In the genomic region with DNA sequence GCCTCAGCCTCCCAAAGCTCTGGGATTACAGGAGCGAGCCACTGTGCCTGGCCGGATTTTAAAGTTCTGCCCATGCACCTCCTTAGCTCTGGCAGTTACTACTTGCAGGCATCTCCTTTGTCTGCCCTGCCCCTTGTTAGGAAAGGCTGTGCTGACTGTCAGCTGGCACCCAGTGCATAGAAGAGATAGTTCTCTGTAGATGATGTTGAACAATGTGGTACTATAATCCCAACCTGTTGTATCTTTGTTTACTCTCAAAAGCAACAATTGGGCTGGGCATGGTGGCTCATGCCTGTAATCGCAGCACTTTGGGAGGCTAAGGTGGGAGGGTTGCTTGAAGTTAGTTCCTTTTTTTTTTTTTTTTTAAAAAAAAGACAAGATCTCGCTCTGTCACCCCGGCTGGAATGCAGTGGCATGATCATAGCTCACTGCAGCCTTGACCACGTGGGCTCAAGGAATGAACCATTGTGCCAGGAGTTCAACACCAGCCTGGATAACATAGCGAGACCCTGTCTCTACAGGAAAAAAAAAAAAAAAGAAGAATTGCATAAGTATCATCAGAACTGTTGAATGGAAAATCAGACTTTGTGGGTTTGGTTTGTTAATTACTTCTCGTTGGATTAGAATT, we compare ENCODE assay signal across 12 cellular contexts. TPM values are rescaled to one million over a fixed set of nuclear protein-coding genes. Genes with fewer than 3 reads are reported as not detected.
DNase-seq lines count a peak whose midpoint lies in the region; ATAC-seq and TF ChIP-seq lines count a peak whose summit lies in the region.
"Had no signal": no experiment of that assay in that cellular context is flagged by ENCODE, and none has a peak within 500 bp of the region (broad histone marks: within the 10 kb centered on the region; RNA-seq: fewer than 3 reads in every experiment).

No MANE protein-coding gene starts in this region.

- H3K4me2 ChIP-seq in PC-3 (ENCODE audit: low read length) = peak overlapping the region; percentile 67

- CTCF ChIA-PET in PC-3 (lab: Charles Lee) = no interaction called here
- CTCF ChIA-PET in CD8-positive, alpha-beta memory T cell (lab: Charles Lee) = no interaction called here

- WGBS in esophagus muscularis mucosa = 53% methylated on average over 8 of the region's 8 CpGs

- no peaks in the 10 kb centered on the region for H3K9me3 ChIP-seq in PC-3 (ENCODE audit: low read length)
- no peaks in the 10 kb centered on the region for H3K9me3 ChIP-seq in esophagus muscularis mucosa
- H3K9me3 ChIP-seq in CD8-positive, alpha-beta memory T cell (ENCODE audit: low read length) = no peaks in the 10 kb centered on the region

- no peaks in the 10 kb centered on the region for H3K27me3 Mint-ChIP-seq in natural killer cell (ENCODE audit: low read depth in 2 of 2)
- no peaks in the 10 kb centered on the region for H3K27me3 Mint-ChIP-seq in T-helper 2 cell treated with Interferon-gamma antibody and Interleukin-4, amounts not matched to agents 5 μg/mL and 100 μg/mL, for 36 hours (ENCODE audit: low read depth)
- no peaks in the 10 kb centered on the region for H3K27me3 Mint-ChIP-seq in CD8-positive, alpha-beta memory T cell
- H3K27me3 Mint-ChIP-seq: activated CD4-positive, alpha-beta memory T cell treated with anti-CD3 and anti-CD28 coated beads, Interleukin-2, amount 10 ng/mL, durations not matched to agents 7 days and 5 days had no signal

- no peak for TF ChIP-seq CTCF in PC-3 (conservative IDR thresholded peaks at IDR 0.05; ENCODE audit: low read depth, low read length)
- TF ChIP-seq CTCF in esophagus muscularis mucosa (IDR thresholded peaks at IDR 0.05) = no peak
- no peak for TF ChIP-seq CTCF in natural killer cell (IDR thresholded peaks at IDR 0.05)

- POLR2A ChIA-PET in PC-3 (lab: Charles Lee; ENCODE audit: unreplicated experiment) = no interaction called here
- POLR2A ChIA-PET in CD8-positive, alpha-beta memory T cell (lab: Charles Lee) = no interaction called here

- no peak overlapping the region for H3K4me3 Mint-ChIP-seq in natural killer cell
- no peak overlapping the region for H3K4me3 Mint-ChIP-seq in T-helper 2 cell treated with Interferon-gamma antibody and Interleukin-4, amounts not matched to agents 5 μg/mL and 100 μg/mL, for 36 hours
- H3K4me3 Mint-ChIP-seq in CD8-positive, alpha-beta memory T cell = no peak overlapping the region
- H3K4me3 Mint-ChIP-seq: activated CD4-positive, alpha-beta memory T cell treated with anti-CD3 and anti-CD28 coated beads, Interleukin-2, amount 10 ng/mL, durations not matched to agents 7 days and 5 days had no signal

- no peak for TF ChIP-seq POLR2A in esophagus muscularis mucosa (IDR thresholded peaks at IDR 0.05; ENCODE audit: low read depth)

- TF ChIP-seq EP300 in esophagus muscularis mucosa (IDR thresholded peaks at IDR 0.05) = no peak

- H3K9me2 ChIP-seq in PC-3 (replicated peaks; ENCODE audit: low read length) = no peaks in the 10 kb centered on the region

- no peak overlapping the region for H3K9ac ChIP-seq in PC-3 (ENCODE audit: low read length)

- ATAC-seq in PC-3 (peak; percentile 3; the same call in 1 of the 2 replicates), natural killer cell (no peak)
- ATAC-seq: sciatic nerve had no signal

- H3F3A ChIP-seq in PC-3 (ENCODE audit: low read length, unreplicated experiment) = peaks cover 6% of the 10 kb centered on the region

- DNase-seq in SIG-M5 treated with dmso at 0.1 percent for 504 hours (lab: John Stamatoyannopoulos, UW; ENCODE audit: unreplicated experiment) = peak; percentile 14
- DNase-seq in SIG-M5 (lab: John Stamatoyannopoulos, UW) = no peak
- peak; percentile 37 for DNase-seq in PC-3
- DNase-seq in esophagus muscularis mucosa (ENCODE audit: extremely low spot score) = no peak
- no peak for DNase-seq in natural killer cell
- DNase-seq in T-helper 2 cell treated with Interferon-gamma antibody and Interleukin-4, amounts not matched to agents 5 μg/mL and 100 μg/mL, for 36 hours (ENCODE audit: low spot score) = no peak
- DNase-seq in HuH-7.5 (ENCODE audit: low spot score) = no peak
- no peak for DNase-seq in CD8-positive, alpha-beta memory T cell
- DNase-seq: activated CD4-positive, alpha-beta memory T cell treated with anti-CD3 and anti-CD28 coated beads, Interleukin-2, amount 10 ng/mL, durations not matched to agents 7 days and 5 days; activated naive CD4-positive, alpha-beta T cell treated with anti-CD3 and anti-CD28 coated beads, Interleukin-2, amount 50 U/mL, for 16 hours; NCI-H1105 treated with DMSO at 0.1 percent for 48 hours had no signal

- H3K27ac ChIP-seq in PC-3 (ENCODE audit: low read length) = peak overlapping the region; percentile 75
- peak overlapping the region; percentile 30 to 86 (median 70) for H3K27ac ChIP-seq in esophagus muscularis mucosa (replicated peaks in 1 of 4)
- H3K27ac ChIP-seq in CD8-positive, alpha-beta memory T cell (ENCODE audit: low read depth, low read length) = no peak overlapping the region

- H3K27me3 ChIP-seq in PC-3 (ENCODE audit: low read length) = no peaks in the 10 kb centered on the region
- H3K27me3 ChIP-seq in esophagus muscularis mucosa = no peaks in the 10 kb centered on the region
- H3K27me3 ChIP-seq in CD8-positive, alpha-beta memory T cell (ENCODE audit: insufficient read depth, low read length, poor library complexity, severe bottlenecking) = no peaks in the 10 kb centered on the region

- H3K4me1 ChIP-seq in PC-3 (ENCODE audit: insufficient read depth, low read length) (peaks cover 92% of the 10 kb centered on the region), esophagus muscularis mucosa (peaks cover 34 to 99% (median 94%) of the 10 kb centered on the region in 4 donors)
- peaks cover 44% of the 10 kb centered on the region for H3K4me1 ChIP-seq in CD8-positive, alpha-beta memory T cell (ENCODE audit: insufficient read depth, low read length)

- H3K9me3 Mint-ChIP-seq in natural killer cell = no peaks in the 10 kb centered on the region
- no peaks in the 10 kb centered on the region for H3K9me3 Mint-ChIP-seq in T-helper 2 cell treated with Interferon-gamma antibody and Interleukin-4, amounts not matched to agents 5 μg/mL and 100 μg/mL, for 36 hours
- H3K9me3 Mint-ChIP-seq in CD8-positive, alpha-beta memory T cell = no peaks in the 10 kb centered on the region
- H3K9me3 Mint-ChIP-seq: activated CD4-positive, alpha-beta memory T cell treated with anti-CD3 and anti-CD28 coated beads, Interleukin-2, amount 10 ng/mL, durations not matched to agents 7 days and 5 days had no signal

- intact Hi-C loops in PC-3 (cut with micrococcal nuclease) = no loop called here
- intact Hi-C loops in esophagus muscularis mucosa (cut with DNase I) = no loop called here
- intact Hi-C loops in natural killer cell (cut with micrococcal nuclease) = no loop called here

- H3K4me3 ChIP-seq in PC-3 (ENCODE audit: low read length) (no peak overlapping the region), esophagus muscularis mucosa (no peak overlapping the region)
- H3K4me3 ChIP-seq in CD8-positive, alpha-beta memory T cell (ENCODE audit: low read length) = no peak overlapping the region

- peaks cover 35 to 41% of the 10 kb centered on the region in 2 donors for H3K4me1 Mint-ChIP-seq in natural killer cell
- H3K4me1 Mint-ChIP-seq in T-helper 2 cell treated with Interferon-gamma antibody and Interleukin-4, amounts not matched to agents 5 μg/mL and 100 μg/mL, for 36 hours (ENCODE audit: low read depth) = peaks cover 66% of the 10 kb centered on the region
- H3K4me1 Mint-ChIP-seq in CD8-positive, alpha-beta memory T cell = peaks cover 40 to 56% (median 49%) of the 10 kb centered on the region in 3 donors

- H3K36me3 ChIP-seq in PC-3 (ENCODE audit: low read depth, low read length) = peaks cover 14% of the 10 kb centered on the region; the same call in 1 of the 2 replicates
- H3K36me3 ChIP-seq in esophagus muscularis mucosa = no peaks in the 10 kb centered on the region
- no peaks in the 10 kb centered on the region for H3K36me3 ChIP-seq in CD8-positive, alpha-beta memory T cell (ENCODE audit: insufficient read depth, low read length)

- H3K36me3 Mint-ChIP-seq in natural killer cell = no peaks in the 10 kb centered on the region
- peaks cover 4% of the 10 kb centered on the region for H3K36me3 Mint-ChIP-seq in T-helper 2 cell treated with Interferon-gamma antibody and Interleukin-4, amounts not matched to agents 5 μg/mL and 100 μg/mL, for 36 hours (ENCODE audit: low read depth)
- peaks cover 0 to 6% (median 0%) of the 10 kb centered on the region in 3 donors for H3K36me3 Mint-ChIP-seq in CD8-positive, alpha-beta memory T cell

- peaks cover 100% of the 10 kb centered on the region for H3K79me2 ChIP-seq in PC-3 (ENCODE audit: low read length)

- H4K20me1 ChIP-seq in PC-3 (ENCODE audit: low read length) = peaks cover 80% of the 10 kb centered on the region

- no peak overlapping the region for H2AFZ ChIP-seq in PC-3 (ENCODE audit: low read length)

- no peak overlapping the region for H3K27ac Mint-ChIP-seq in natural killer cell
- H3K27ac Mint-ChIP-seq in T-helper 2 cell treated with Interferon-gamma antibody and Interleukin-4, amounts not matched to agents 5 μg/mL and 100 μg/mL, for 36 hours = no peak overlapping the region
- peak overlapping the region in 1 of 8 donors; percentile 12 for H3K27ac Mint-ChIP-seq in CD8-positive, alpha-beta memory T cell
- H3K27ac Mint-ChIP-seq: activated CD4-positive, alpha-beta memory T cell treated with anti-CD3 and anti-CD28 coated beads, Interleukin-2, amount 10 ng/mL, durations not matched to agents 7 days and 5 days had no signal

- no TSS peak for BruUV-seq in PC-3 (replicated peaks; lab: Mats Ljungman, UMichigan)

RNA-seq across cellular contexts. Expression of gene FLNB, which starts 30.6 kb away (rescaled TPM):
- total RNA-seq in PC-3 (2014; rRNA removed) = 505 and 546 TPM in 2 replicates
- total RNA-seq in esophagus muscularis mucosa = 100 to 1,000 TPM in 2 of 4 donors, 10 to 100 TPM in 2; 61.9 to 114 (median 89.9) TPM
- total RNA-seq in natural killer cell = 10 to 100 TPM; 24.6 to 30.8 (median 26.6) TPM
- total RNA-seq in CD8-positive, alpha-beta memory T cell = 10 to 100 TPM; 11.5 to 12.8 TPM
- 12.2 TPM for polyA plus RNA-seq in CD8-positive, alpha-beta memory T cell

Comparison
In these comparisons a context has a peak if more than half of its experiments do, and no peak if none do; other contexts are left out.
1. DNase-seq: peak in SIG-M5 treated with dmso at 0.1 percent for 504 hours (single experiment) and PC-3 (single experiment); none in SIG-M5 (single experiment), esophagus muscularis mucosa (single experiment), natural killer cell (single experiment), T-helper 2 cell treated with Interferon-gamma antibody and Interleukin-4, amounts not matched to agents 5 μg/mL and 100 μg/mL, for 36 hours (single experiment), HuH-7.5 (single experiment) and CD8-positive, alpha-beta memory T cell (0 of 5).